2 cellular contexts compared by ENCODE assay signal in the genomic region with DNA sequence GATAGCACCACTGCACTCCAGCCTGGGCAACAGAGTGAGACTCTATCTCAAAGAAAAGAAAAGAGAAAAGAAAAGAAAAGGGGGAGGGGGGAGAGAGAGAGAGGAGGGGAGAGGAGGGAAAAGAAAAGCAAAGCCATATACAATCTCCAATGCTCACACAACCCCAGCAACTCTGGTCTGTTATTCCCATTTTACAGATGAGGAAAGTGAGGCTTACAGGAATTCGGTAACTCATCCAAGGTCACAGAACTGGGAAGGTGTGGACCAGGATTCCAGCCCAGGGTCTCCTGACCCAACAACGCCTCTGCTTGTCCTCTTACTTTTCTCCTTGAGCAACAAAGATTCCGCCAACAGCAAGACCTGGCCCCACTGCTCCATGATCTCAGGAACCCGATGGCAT.
TF ChIP-seq lines count a peak whose summit lies in the region.

No MANE protein-coding gene starts in this region.

TF ChIP-seq in HepG2, 621 proteins besides CTCF, POLR2A, EP300 and RAD21:
- TF ChIP-seq THAP11 (CRISPR knock-in tag; IDR thresholded peaks at IDR 0.05) (no peak), ZNF629 (CRISPR knock-in tag; conservative IDR thresholded peaks at IDR 0.05) (peak; percentile 82)

TF ChIP-seq in K562, 482 proteins besides CTCF, POLR2A, EP300 and RAD21:
- TF ChIP-seq HDAC2 (IDR thresholded peaks at IDR 0.05) (no peak), BCOR (IDR thresholded peaks at IDR 0.05) (peak; percentile 72; the same call in 1 of the 2 replicates), RBM25 (IDR thresholded peaks at IDR 0.05; ENCODE audit: low read depth, low read length, severe bottlenecking) (peak; percentile 86), KDM1A (IDR thresholded peaks at IDR 0.05) (0 out of 4 replicates have a peak, but pooled peaks of 1 of the 2 experiments have one; percentile 11)
